Comparison of ENCODE assay signal across 12 cellular contexts in genomic region chr10:31299119-31299518, GRCh38. TPM values are rescaled to one million over a fixed set of nuclear protein-coding genes. Genes with fewer than 3 reads are reported as not detected.
DNase-seq lines count a peak whose midpoint lies in the region; ATAC-seq and TF ChIP-seq lines count a peak whose summit lies in the region.
"Had no signal": no experiment of that assay in that cellular context is flagged by ENCODE, and none has a peak within 500 bp of the region (broad histone marks: within the 10 kb centered on the region; RNA-seq: fewer than 3 reads in every experiment).

No MANE protein-coding gene starts in this region.

- H3K9me3 ChIP-seq in CD4-positive, alpha-beta T cell (ENCODE audit: control insufficient read depth, low read length), result no peaks in the 10 kb centered on the region
- no peaks in the 10 kb centered on the region for H3K9me3 ChIP-seq in HAP-1

- no peak for TF ChIP-seq CTCF in CD4-positive, alpha-beta T cell (IDR thresholded peaks at IDR 0.05)
- TF ChIP-seq CTCF in Calu3 (IDR thresholded peaks at IDR 0.05; ENCODE audit: unreplicated experiment), result no peak

- peak; percentile 80 for ATAC-seq in CD4-positive, alpha-beta T cell (ENCODE audit: poor library complexity)
- no peak for ATAC-seq in GM21619 (IDR thresholded peaks at IDR 0.05; ENCODE audit: unreplicated experiment)

- no peaks in the 10 kb centered on the region for H3K4me1 ChIP-seq in HAP-1

- no TSS peak for BruUV-seq in Calu3 (replicated peaks; lab: Mats Ljungman, UMichigan)

- H3K9me3 Mint-ChIP-seq in CD4-positive, alpha-beta T cell, result no peaks in the 10 kb centered on the region
- H3K9me3 Mint-ChIP-seq in Calu3 (ENCODE audit: low read depth, unreplicated experiment), result no peaks in the 10 kb centered on the region

- CTCF ChIA-PET in CD4-positive, alpha-beta T cell (lab: Charles Lee), result no interaction called here
- CTCF ChIA-PET in Calu3 (lab: Charles Lee), result no interaction called here

- intact Hi-C loops in CD4-positive, alpha-beta T cell (cut with DNase I, micrococcal nuclease), result no loop called here
- intact Hi-C loops in Calu3 (cut with micrococcal nuclease; ENCODE audit: unreplicated experiment), result loop anchor here (10.0 kb wide), 1 partner anchor 64 kb away; no protein-coding TSS in a partner anchor

- POLR2A ChIA-PET in CD4-positive, alpha-beta T cell (lab: Charles Lee), result no interaction called here

- in situ Hi-C loops in HAP-1 (cut with MboI; ENCODE audit: low sequenced_read_pairs), result no loop called here

- no peak overlapping the region for H3K27ac ChIP-seq in CD4-positive, alpha-beta T cell (ENCODE audit: low read depth, low read length)
- H3K27ac ChIP-seq in epithelial cell of prostate, result peak overlapping the region; percentile 16
- H3K27ac ChIP-seq: skin epidermis had no signal

- H3K4me3 Mint-ChIP-seq in CD4-positive, alpha-beta T cell, result no peak overlapping the region
- no peak overlapping the region for H3K4me3 Mint-ChIP-seq in Calu3 (ENCODE audit: low read depth, unreplicated experiment)
- H3K4me3 Mint-ChIP-seq: CD14-positive monocyte had no signal

- no peaks in the 10 kb centered on the region for H3K36me3 Mint-ChIP-seq in CD4-positive, alpha-beta T cell (ENCODE audit: low read depth)
- no peaks in the 10 kb centered on the region for H3K36me3 Mint-ChIP-seq in Calu3 (ENCODE audit: insufficient read depth, unreplicated experiment)
- H3K36me3 Mint-ChIP-seq: CD14-positive monocyte had no signal

- H3K27me3 Mint-ChIP-seq in CD4-positive, alpha-beta T cell, result peaks cover under 1% of the 10 kb centered on the region
- no peaks in the 10 kb centered on the region for H3K27me3 Mint-ChIP-seq in Calu3 (ENCODE audit: unreplicated experiment)

- H3K36me3 ChIP-seq in HAP-1 (replicated peaks), result no peaks in the 10 kb centered on the region

- no peak overlapping the region for H3K4me3 ChIP-seq in HAP-1
- H3K4me3 ChIP-seq: skin epidermis had no signal

- H3K27me3 ChIP-seq in CD4-positive, alpha-beta T cell (ENCODE audit: control insufficient read depth, insufficient read depth, low read length), result no peaks in the 10 kb centered on the region
- H3K27me3 ChIP-seq in HAP-1 (ENCODE audit: low read depth), result no peaks in the 10 kb centered on the region

- DNase-seq in CD4-positive, alpha-beta T cell, result no peak
- peak; percentile 67 for DNase-seq in DMS53 (lab: John Stamatoyannopoulos, UW)
- peak; percentile 48 for DNase-seq in NCI-H82 treated with DMSO at 0.1 percent for 48 hours (lab: John Stamatoyannopoulos, UW; ENCODE audit: unreplicated experiment)
- no peak for DNase-seq in epithelial cell of prostate (ENCODE audit: low read depth, low spot score)
- DNase-seq in Calu3, result no peak
- DNase-seq in HAP-1 (ENCODE audit: low spot score in 2 of 2), result no peak
- DNase-seq: NCI-H1048, NCI-H69, SIG-M5 had no signal

- H3K27ac Mint-ChIP-seq in CD4-positive, alpha-beta T cell, result no peak overlapping the region
- no peak overlapping the region for H3K27ac Mint-ChIP-seq in Calu3 (ENCODE audit: unreplicated experiment)
- H3K27ac Mint-ChIP-seq: CD14-positive monocyte had no signal

- H3K4me1 Mint-ChIP-seq in CD4-positive, alpha-beta T cell (ENCODE audit: low read depth), result peaks cover 5% of the 10 kb centered on the region
- no peaks in the 10 kb centered on the region for H3K4me1 Mint-ChIP-seq in Calu3 (ENCODE audit: low read depth, unreplicated experiment)

RNA-seq across cellular contexts. Expression of gene ZEB1, which starts 19.9 kb away (rescaled TPM):
- 100 to 1,000 TPM; 132 to 134 TPM for total RNA-seq in CD4-positive, alpha-beta T cell
- total RNA-seq in Calu3 (2022), result 7.1 and 10.3 TPM in 2 replicates

Comparison
In these comparisons a context has a peak if more than half of its experiments do, and no peak if none do; other contexts are left out.
1. DNase-seq: peak in DMS53 (single experiment) and NCI-H82 treated with DMSO at 0.1 percent for 48 hours (single experiment); none in CD4-positive, alpha-beta T cell (0 of 10), epithelial cell of prostate (single experiment), Calu3 (single experiment) and HAP-1 (0 of 2).
2. RNA of gene ZEB1, which starts 19.9 kb away (total RNA-seq): 132 to 134 TPM in CD4-positive, alpha-beta T cell; 7.1 to 10.3 TPM in Calu3; every median in the first group is over 10 times any median in the second.